In the genomic region with DNA sequence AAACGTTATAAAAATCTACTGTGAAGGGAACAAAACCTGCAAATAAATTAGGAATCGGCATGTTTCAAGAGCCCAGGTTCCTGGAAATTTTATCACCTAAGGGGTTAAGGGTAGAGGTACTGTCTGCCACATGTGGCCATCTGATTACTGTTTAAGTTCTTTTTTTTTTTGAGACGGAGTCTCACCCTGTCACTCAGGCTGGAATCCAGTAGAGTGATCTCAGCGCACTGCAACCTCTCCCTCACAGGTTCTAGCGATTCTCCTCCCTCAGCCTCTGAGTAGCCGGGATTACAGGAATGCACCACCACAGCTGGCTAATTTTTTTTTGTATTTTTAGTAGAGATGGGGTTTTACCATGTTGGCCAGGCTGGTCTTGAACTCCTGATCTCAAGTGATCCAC, we compare ENCODE assay signal across 25 cellular contexts.
"Had no signal": no experiment of that assay in that cellular context is flagged by ENCODE, and none has a peak within 500 bp of the region (broad histone marks: within the 10 kb centered on the region; RNA-seq: fewer than 3 reads in every experiment).

No MANE protein-coding gene starts in this region.

- ATAC-seq: natural killer cell; psoas muscle; right cardiac atrium; right lobe of liver; stimulated activated effector memory CD8-positive, alpha-beta T cell treated with anti-CD3 and anti-CD28 coated beads, Interleukin-12 subunit alpha, Interleukin-12 subunit beta, amount 100 ng/mL, for 72 hours; stimulated activated naive B cell treated with anti-CD40 and anti-IgM and Interleukin-4, amounts not matched to agents 10 μg/mL and 1 μg/mL and 100 μg/mL, for 72 hours; upper lobe of right lung had no signal

- H3K4me3 Mint-ChIP-seq: natural killer cell; nephron; neural progenitor cell; stimulated activated effector memory CD8-positive, alpha-beta T cell treated with anti-CD3 and anti-CD28 coated beads, Interleukin-12 subunit alpha, Interleukin-12 subunit beta, amount 100 ng/mL, for 72 hours; stimulated activated naive B cell treated with anti-CD40 and anti-IgM and Interleukin-4, amounts not matched to agents 10 μg/mL and 1 μg/mL and 100 μg/mL, for 72 hours; stimulated activated naive CD8-positive, alpha-beta T cell treated with anti-CD3 and anti-CD28 coated beads, Interleukin-15, Interleukin-2, amounts not matched to agents 100 ng/mL and 50 ng/mL, for 24 hours; type B pancreatic cell had no signal

- H3K4me1 Mint-ChIP-seq: natural killer cell; nephron; neural progenitor cell; stimulated activated effector memory CD8-positive, alpha-beta T cell treated with anti-CD3 and anti-CD28 coated beads, Interleukin-12 subunit alpha, Interleukin-12 subunit beta, amount 100 ng/mL, for 72 hours; stimulated activated naive B cell treated with anti-CD40 and anti-IgM and Interleukin-4, amounts not matched to agents 10 μg/mL and 1 μg/mL and 100 μg/mL, for 72 hours had no signal

- H3K27me3 Mint-ChIP-seq: progenitor cell of endocrine pancreas; stimulated activated naive B cell treated with anti-CD40 and anti-IgM and Interleukin-4, amounts not matched to agents 10 μg/mL and 1 μg/mL and 100 μg/mL, for 72 hours; stimulated activated naive CD8-positive, alpha-beta T cell treated with anti-CD3 and anti-CD28 coated beads, Interleukin-15, Interleukin-2, amounts not matched to agents 100 ng/mL and 50 ng/mL, for 24 hours; type B pancreatic cell had no signal

- H3K27ac Mint-ChIP-seq: nephron; neural progenitor cell; progenitor cell of endocrine pancreas; stimulated activated effector memory CD8-positive, alpha-beta T cell treated with anti-CD3 and anti-CD28 coated beads, Interleukin-12 subunit alpha, Interleukin-12 subunit beta, amount 100 ng/mL, for 72 hours; stimulated activated naive B cell treated with anti-CD40 and anti-IgM and Interleukin-4, amounts not matched to agents 10 μg/mL and 1 μg/mL and 100 μg/mL, for 72 hours; stimulated activated naive CD8-positive, alpha-beta T cell treated with anti-CD3 and anti-CD28 coated beads, Interleukin-15, Interleukin-2, amounts not matched to agents 100 ng/mL and 50 ng/mL, for 24 hours; type B pancreatic cell had no signal

- DNase-seq: natural killer cell; occipital lobe; ovary; posterior cingulate gyrus; psoas muscle; right cardiac atrium; right lobe of liver; sigmoid colon; small intestine; stimulated activated CD4-positive, alpha-beta T cell treated with anti-CD3 and anti-CD28 coated beads, Interleukin-15, amount 100 ng/mL, for 24 hours; stimulated activated CD4-positive, alpha-beta T cell treated with anti-CD3 and anti-CD28 coated beads, Interleukin-2, amount 100 ng/mL, for 24 hours; stimulated activated CD4-positive, alpha-beta T cell treated with anti-CD3 and anti-CD28 coated beads, Interleukin-2, amount 100 ng/mL, for 48 hours; stimulated activated CD4-positive, alpha-beta T cell treated with anti-CD3 and anti-CD28 coated beads, Interleukin-4, amount 100 ng/mL, for 24 hours; stimulated activated naive B cell treated with anti-CD40 and anti-IgM and Interleukin-4, amounts not matched to agents 10 μg/mL and 1 μg/mL and 100 μg/mL, for 72 hours; stimulated activated naive CD4-positive, alpha-beta T cell treated with Interleukin-2 at 50 U/mL for 16 hours; stomach; thyroid gland; upper lobe of right lung; uterus had no signal

- H3K9me3 Mint-ChIP-seq: natural killer cell; nephron; neural progenitor cell; stimulated activated effector memory CD8-positive, alpha-beta T cell treated with anti-CD3 and anti-CD28 coated beads, Interleukin-12 subunit alpha, Interleukin-12 subunit beta, amount 100 ng/mL, for 72 hours; stimulated activated naive B cell treated with anti-CD40 and anti-IgM and Interleukin-4, amounts not matched to agents 10 μg/mL and 1 μg/mL and 100 μg/mL, for 72 hours; stimulated activated naive CD8-positive, alpha-beta T cell treated with anti-CD3 and anti-CD28 coated beads, Interleukin-15, Interleukin-2, amounts not matched to agents 100 ng/mL and 50 ng/mL, for 24 hours; type B pancreatic cell had no signal
